ENCODE assay signal across 8 cellular contexts in genomic region chr12:96061864-96062453, GRCh38. TPM values are rescaled to one million over a fixed set of nuclear protein-coding genes. Genes with fewer than 3 reads are reported as not detected.
DNase-seq lines count a peak whose midpoint lies in the region; ATAC-seq and TF ChIP-seq lines count a peak whose summit lies in the region.

No MANE protein-coding gene starts in this region.

- POLR2A ChIA-PET in CD8-positive, alpha-beta memory T cell (lab: Charles Lee), result no interaction called here
- POLR2A ChIA-PET in OCI-LY7 (lab: Charles Lee), result no interaction called here

- H3K9me2 ChIP-seq in OCI-LY7 (ENCODE audit: insufficient read depth, low read length), result no peaks in the 10 kb centered on the region

- peak; percentile 61 for ATAC-seq in GM19397 (IDR thresholded peaks at IDR 0.05; ENCODE audit: unreplicated experiment)

- H4K20me1 ChIP-seq in OCI-LY7 (ENCODE audit: insufficient read depth, low read length) (no peaks in the 10 kb centered on the region), fibroblast of lung (ENCODE audit: control insufficient read depth, extremely low read depth, insufficient read depth, low read length) (no peaks in the 10 kb centered on the region)

- H3K27me3 ChIP-seq in CD8-positive, alpha-beta memory T cell (ENCODE audit: insufficient read depth, low read length, poor library complexity, severe bottlenecking), result no peaks in the 10 kb centered on the region
- H3K27me3 ChIP-seq in fibroblast of lung (ENCODE audit: control insufficient read depth, insufficient read depth, low read length), result no peaks in the 10 kb centered on the region

- no peak overlapping the region for H3K4me3 Mint-ChIP-seq in CD8-positive, alpha-beta memory T cell
- no peak overlapping the region for H3K4me3 Mint-ChIP-seq in neural crest cell

- peak; percentile 54 to 77 (median 67) for DNase-seq in CD8-positive, alpha-beta memory T cell
- peak; percentile 61 for DNase-seq in HS-5 (ENCODE audit: low read depth)
- DNase-seq in OCI-LY7 (ENCODE audit: low spot score), result peak; percentile 87
- DNase-seq in activated T-cell treated with anti-CD3 and anti-CD28 coated beads for 4 hours, result peak; percentile 69
- peak; percentile 73 to 91 for DNase-seq in fibroblast of lung (ENCODE audit: low read depth in 2 of 2)
- DNase-seq in neural crest cell (ENCODE audit: low read depth, low spot score), result peak; percentile 66
- peak; percentile 75 for DNase-seq in stromal cell of bone marrow (ENCODE audit: low read depth)

- intact Hi-C loops in OCI-LY7 (cut with micrococcal nuclease; ENCODE audit: unreplicated experiment), result loop anchor here (1.0 to 2.0 kb wide), 5 partner anchors 43 to 454 kb away; no protein-coding TSS in a partner anchor

- CTCF ChIA-PET in CD8-positive, alpha-beta memory T cell (lab: Charles Lee), result interaction anchor here (0.8 to 7.6 kb wide), 10 partner anchors 26 to 458 kb away, joined by 3 to 88 read pairs (median 3); partner anchors contain the start of gene LTA4H
- CTCF ChIA-PET in OCI-LY7 (lab: Charles Lee; ENCODE audit: unreplicated experiment), result interaction anchor here (1.0 to 1.7 kb wide), 3 partner anchors 46 to 459 kb away, joined by 4 read pairs; no protein-coding TSS in a partner anchor

- H3K27me3 Mint-ChIP-seq in CD8-positive, alpha-beta memory T cell, result peaks cover 2 to 3% of the 10 kb centered on the region in 2 donors
- peaks cover 6% of the 10 kb centered on the region for H3K27me3 Mint-ChIP-seq in neural crest cell (ENCODE audit: low read depth)

- no peak overlapping the region; the same call in 1 of the 2 replicates for H2AFZ ChIP-seq in OCI-LY7 (ENCODE audit: low read length)
- H2AFZ ChIP-seq in fibroblast of lung (ENCODE audit: low read length), result no peak overlapping the region

- H3K9me3 Mint-ChIP-seq in CD8-positive, alpha-beta memory T cell, result peaks cover 0 to 3% (median 0%) of the 10 kb centered on the region in 5 donors
- peaks cover 3% of the 10 kb centered on the region for H3K9me3 Mint-ChIP-seq in neural crest cell

- peaks cover 14% of the 10 kb centered on the region for H3K4me1 ChIP-seq in CD8-positive, alpha-beta memory T cell (ENCODE audit: insufficient read depth, low read length)
- H3K4me1 ChIP-seq in OCI-LY7 (ENCODE audit: insufficient read depth, low read length, poor library complexity, severe bottlenecking) (peaks cover 6% of the 10 kb centered on the region), fibroblast of lung (ENCODE audit: control insufficient read depth, extremely low read depth, insufficient read depth, low read length) (no peaks in the 10 kb centered on the region)

- no TSS peak for BruUV-seq in OCI-LY7 (replicated peaks; lab: Mats Ljungman, UMichigan)

- H3K9me3 ChIP-seq in CD8-positive, alpha-beta memory T cell (ENCODE audit: low read length), result no peaks in the 10 kb centered on the region
- no peaks in the 10 kb centered on the region for H3K9me3 ChIP-seq in OCI-LY7 (ENCODE audit: low read length)
- H3K9me3 ChIP-seq in fibroblast of lung (ENCODE audit: control insufficient read depth, insufficient read depth, low read depth, low read length), result no peaks in the 10 kb centered on the region

- H3K36me3 ChIP-seq in CD8-positive, alpha-beta memory T cell (ENCODE audit: insufficient read depth, low read length), result no peaks in the 10 kb centered on the region
- no peaks in the 10 kb centered on the region for H3K36me3 ChIP-seq in OCI-LY7 (ENCODE audit: insufficient read depth, low read length)
- H3K36me3 ChIP-seq in fibroblast of lung (ENCODE audit: control insufficient read depth, insufficient read depth, low read length), result no peaks in the 10 kb centered on the region

- H3K27ac Mint-ChIP-seq in CD8-positive, alpha-beta memory T cell, result peak overlapping the region in 4 of 8 donors; percentile 0 to 86 (median 0)
- H3K27ac Mint-ChIP-seq in neural crest cell (ENCODE audit: unreplicated experiment), result no peak overlapping the region

- no peak overlapping the region for H3K9ac ChIP-seq in fibroblast of lung (ENCODE audit: insufficient read depth, low read length)

- no peaks in the 10 kb centered on the region for H3K79me2 ChIP-seq in OCI-LY7 (ENCODE audit: insufficient read depth, low read depth, low read length)
- no peaks in the 10 kb centered on the region for H3K79me2 ChIP-seq in fibroblast of lung (ENCODE audit: control insufficient read depth, insufficient read depth, low read length)

- TF ChIP-seq CTCF in OCI-LY7 (conservative IDR thresholded peaks at IDR 0.05; ENCODE audit: low read length) (peak; percentile 91), fibroblast of lung (conservative IDR thresholded peaks at IDR 0.05 in 1 of 2, IDR thresholded peaks at IDR 0.05 in 1 of 2; ENCODE audit: low read depth in 1 of 2, low read length in 2 of 2) (peak; percentile 79 to 84), neural crest cell (conservative IDR thresholded peaks at IDR 0.05) (peak; percentile 88)

- no peak overlapping the region for H3K27ac ChIP-seq in CD8-positive, alpha-beta memory T cell (ENCODE audit: low read depth, low read length)
- H3K27ac ChIP-seq in OCI-LY7 (ENCODE audit: low read depth, low read length, poor library complexity, severe bottlenecking) (no peak overlapping the region), fibroblast of lung (ENCODE audit: insufficient read depth, low read length) (no peak overlapping the region)

- peaks cover 15 to 29% (median 16%) of the 10 kb centered on the region in 3 donors for H3K4me1 Mint-ChIP-seq in CD8-positive, alpha-beta memory T cell
- no peaks in the 10 kb centered on the region for H3K4me1 Mint-ChIP-seq in neural crest cell

- H3K4me2 ChIP-seq in OCI-LY7 (ENCODE audit: low read length) (peak overlapping the region; percentile 46), fibroblast of lung (ENCODE audit: extremely low read depth, insufficient read depth, low read length) (no peak overlapping the region)

- H3K4me3 ChIP-seq in CD8-positive, alpha-beta memory T cell (ENCODE audit: low read length), result no peak overlapping the region
- no peak overlapping the region for H3K4me3 ChIP-seq in OCI-LY7 (ENCODE audit: low read depth, low read length, poor library complexity, severe bottlenecking)
- no peak overlapping the region for H3K4me3 ChIP-seq in fibroblast of lung (replicated peaks in 1 of 4; ENCODE audit: control extremely low read depth in 1 of 4, insufficient read depth in 1 of 4, low read depth in 3 of 4, low read length in 4 of 4)

- H3K36me3 Mint-ChIP-seq in CD8-positive, alpha-beta memory T cell, result peaks cover 0 to 2% (median 0%) of the 10 kb centered on the region in 3 donors
- H3K36me3 Mint-ChIP-seq in neural crest cell (ENCODE audit: low read depth), result peaks cover 2% of the 10 kb centered on the region

RNA-seq across cellular contexts. Expression of gene LTA4H, which starts 26.6 kb away (rescaled TPM):
- 10 to 100 TPM; 58.8 to 63.7 TPM for total RNA-seq in CD8-positive, alpha-beta memory T cell
- polyA plus RNA-seq in CD8-positive, alpha-beta memory T cell, result 61.4 TPM
- total RNA-seq in OCI-LY7 (2014; rRNA removed; shearing (Covaris generic)), result 75.6 and 86.7 TPM in 2 replicates
- total RNA-seq in OCI-LY7 (2022), result 120 and 122 TPM in 2 replicates
- 87.6 and 100 TPM in 2 replicates for total RNA-seq in fibroblast of lung
- 67.8 and 81.1 TPM in 2 replicates for polyA plus RNA-seq in fibroblast of lung
- polyA plus RNA-seq in fibroblast of lung (2012), result 50.9 and 52.4 TPM in 2 replicates
- 12.2 and 26.8 TPM in 2 replicates for polyA minus RNA-seq in fibroblast of lung (ENCODE audit: low replicate concordance)
- 85.5 and 91.7 TPM in 2 replicates for total RNA-seq in neural crest cell
